In genomic region chr3:12235691-12236090, GRCh38 we compare ENCODE assay signal across 15 cellular contexts. TPM values are rescaled to one million over a fixed set of nuclear protein-coding genes. Genes with fewer than 3 reads are reported as not detected.
DNase-seq lines count a peak whose midpoint lies in the region; ATAC-seq and TF ChIP-seq lines count a peak whose summit lies in the region.
"Had no signal": no experiment of that assay in that cellular context is flagged by ENCODE, and none has a peak within 500 bp of the region (broad histone marks: within the 10 kb centered on the region; RNA-seq: fewer than 3 reads in every experiment).

No MANE protein-coding gene starts in this region.

- H3K27me3 ChIP-seq in thoracic aorta (replicated peaks; ENCODE audit: insufficient read depth) (no peaks in the 10 kb centered on the region), gastrocnemius medialis (no peaks in the 10 kb centered on the region)

- DNase-seq in HFFc6 (no peak), SW480 (ENCODE audit: low spot score) (peak; percentile 23), fibroblast of mammary gland (ENCODE audit: low read depth) (peak; percentile 56), thoracic aorta (ENCODE audit: low spot score) (no peak), NOMO-1 (lab: John Stamatoyannopoulos, UW; ENCODE audit: unreplicated experiment in 2 of 2) (no peak), T-cell (no peak), gastrocnemius medialis (no peak)
- DNase-seq: activated CD4-positive, alpha-beta T cell treated with anti-CD3 and anti-CD28 coated beads, Interleukin-2, amount 10 ng/mL, durations not matched to agents 7 days and 5 days; activated T-cell treated with anti-CD3 and anti-CD28 coated beads, Interleukin-2, amount 50 U/mL, for 48 hours; amniotic stem cell; effector CD8-positive, alpha-beta T cell; H9; stimulated activated naive CD8-positive, alpha-beta T cell treated with anti-CD3 and anti-CD28 coated beads, Interleukin-15, amount 100 ng/mL, for 72 hours; T-helper 17 cell had no signal

- in situ Hi-C loops in gastrocnemius medialis (cut with MboI; ENCODE audit: low sequenced_read_pairs in 4 of 4): no loop called here

- no peak overlapping the region for H3K27ac ChIP-seq in thoracic aorta
- H3K27ac ChIP-seq in gastrocnemius medialis: no peak overlapping the region

- CTCF ChIA-PET in T-cell (lab: Charles Lee): no interaction called here

- intact Hi-C loops in gastrocnemius medialis (cut with DNase I; ENCODE audit: low total_unique reads): no loop called here

- H3K4me3 ChIP-seq in fibroblast of mammary gland (ENCODE audit: control insufficient read depth, low read depth, low read length) (no peak overlapping the region), thoracic aorta (peak overlapping the region; percentile 42), gastrocnemius medialis (no peak overlapping the region)

- H3K9me3 Mint-ChIP-seq in HFFc6 (no peaks in the 10 kb centered on the region), T-cell (no peaks in the 10 kb centered on the region)
- H3K9me3 Mint-ChIP-seq: activated CD4-positive, alpha-beta T cell treated with anti-CD3 and anti-CD28 coated beads, Interleukin-2, amount 10 ng/mL, durations not matched to agents 7 days and 5 days; nephron had no signal

- H3K4me3 Mint-ChIP-seq in HFFc6: peak overlapping the region; percentile 64
- no peak overlapping the region for H3K4me3 Mint-ChIP-seq in T-cell
- H3K4me3 Mint-ChIP-seq: activated CD4-positive, alpha-beta T cell treated with anti-CD3 and anti-CD28 coated beads, Interleukin-2, amount 10 ng/mL, durations not matched to agents 7 days and 5 days; H9; nephron; stimulated activated naive CD8-positive, alpha-beta T cell treated with anti-CD3 and anti-CD28 coated beads, Interleukin-15, amount 100 ng/mL, for 72 hours; T-helper 17 cell had no signal

- H3K4me1 Mint-ChIP-seq in HFFc6 (ENCODE audit: low read depth) (peaks cover 16% of the 10 kb centered on the region), T-cell (peaks cover 0 to 3% (median 0%) of the 10 kb centered on the region in 3 donors)
- H3K4me1 Mint-ChIP-seq: activated CD4-positive, alpha-beta T cell treated with anti-CD3 and anti-CD28 coated beads, Interleukin-2, amount 10 ng/mL, durations not matched to agents 7 days and 5 days; H9; nephron had no signal

- POLR2A ChIA-PET in T-cell (lab: Charles Lee): no interaction called here

- TF ChIP-seq CTCF in HFFc6 (IDR thresholded peaks at IDR 0.05): no peak
- no peak for TF ChIP-seq CTCF in fibroblast of mammary gland (conservative IDR thresholded peaks at IDR 0.05; ENCODE audit: control insufficient read depth, insufficient read depth, low read depth, low read length)
- no peak for TF ChIP-seq CTCF in thoracic aorta (IDR thresholded peaks at IDR 0.05)
- no peak for TF ChIP-seq CTCF in gastrocnemius medialis (IDR thresholded peaks at IDR 0.05 in 4 of 5, conservative IDR thresholded peaks at IDR 0.05 in 1 of 5)

- H3K9me3 ChIP-seq in thoracic aorta: no peaks in the 10 kb centered on the region
- no peaks in the 10 kb centered on the region for H3K9me3 ChIP-seq in gastrocnemius medialis

- H3K36me3 ChIP-seq in thoracic aorta (no peaks in the 10 kb centered on the region), gastrocnemius medialis (no peaks in the 10 kb centered on the region)

- no peak for ATAC-seq in thoracic aorta (ENCODE audit: insufficient number of reproducible peaks, low FRiP score, low read depth)
- ATAC-seq in T-cell (replicated peaks in 1 of 4): no peak
- no peak for ATAC-seq in gastrocnemius medialis
- ATAC-seq: stimulated activated naive CD8-positive, alpha-beta T cell treated with anti-CD3 and anti-CD28 coated beads, Interleukin-15, amount 100 ng/mL, for 72 hours; T-helper 17 cell had no signal

- no peaks in the 10 kb centered on the region for H3K36me3 Mint-ChIP-seq in HFFc6 (ENCODE audit: low read depth)
- no peaks in the 10 kb centered on the region for H3K36me3 Mint-ChIP-seq in T-cell

- H3K4me1 ChIP-seq in thoracic aorta (ENCODE audit: control insufficient read depth in 1 of 2, low read depth in 2 of 2) (peaks cover 0 to 11% of the 10 kb centered on the region in 2 donors), gastrocnemius medialis (no peaks in the 10 kb centered on the region)

- H3K27me3 Mint-ChIP-seq in HFFc6 (ENCODE audit: insufficient read depth) (peaks cover 29% of the 10 kb centered on the region), T-cell (peaks cover 16 to 21% of the 10 kb centered on the region in 2 donors)

- H3K27ac Mint-ChIP-seq in HFFc6 (no peak overlapping the region), T-cell (no peak overlapping the region)
- H3K27ac Mint-ChIP-seq: activated CD4-positive, alpha-beta T cell treated with anti-CD3 and anti-CD28 coated beads, Interleukin-2, amount 10 ng/mL, durations not matched to agents 7 days and 5 days; H9; stimulated activated naive CD8-positive, alpha-beta T cell treated with anti-CD3 and anti-CD28 coated beads, Interleukin-15, amount 100 ng/mL, for 72 hours; T-helper 17 cell had no signal

- TF ChIP-seq POLR2A in gastrocnemius medialis (IDR thresholded peaks at IDR 0.05): no peak

RNA-seq across cellular contexts. Expression of gene PPARG, which starts 53.2 kb away (rescaled TPM):
- 1 to 10 TPM; 3.7 to 4.8 (median 4.0) TPM for total RNA-seq in HFFc6 (2021; fragmentation: NEBNext Ultra II Directional; extraction: Animal tissue kit (Norgen Biotek cat#: 25700))
- total RNA-seq in thoracic aorta (10 to 100 TPM in 1 of 2 donors, 1 to 10 TPM in 1; 8.5 to 13.1 TPM), T-cell (under 1 TPM in 3 of 5 donors, not detected in 2; 0.35 to 0.69 (median 0.63) TPM), gastrocnemius medialis (10 to 100 TPM in 1 of 4 donors, 1 to 10 TPM in 3; 4.9 to 10.6 (median 8.5) TPM)

Comparison
In these comparisons a context has a peak if more than half of its experiments do, and no peak if none do; other contexts are left out.
1. DNase-seq: peak in SW480 (single experiment) and fibroblast of mammary gland (single experiment); none in HFFc6 (single experiment), thoracic aorta (single experiment), NOMO-1 (0 of 2), T-cell (0 of 34) and gastrocnemius medialis (0 of 2).